ENCODE assay signal across 1 cellular context in the genomic region with DNA sequence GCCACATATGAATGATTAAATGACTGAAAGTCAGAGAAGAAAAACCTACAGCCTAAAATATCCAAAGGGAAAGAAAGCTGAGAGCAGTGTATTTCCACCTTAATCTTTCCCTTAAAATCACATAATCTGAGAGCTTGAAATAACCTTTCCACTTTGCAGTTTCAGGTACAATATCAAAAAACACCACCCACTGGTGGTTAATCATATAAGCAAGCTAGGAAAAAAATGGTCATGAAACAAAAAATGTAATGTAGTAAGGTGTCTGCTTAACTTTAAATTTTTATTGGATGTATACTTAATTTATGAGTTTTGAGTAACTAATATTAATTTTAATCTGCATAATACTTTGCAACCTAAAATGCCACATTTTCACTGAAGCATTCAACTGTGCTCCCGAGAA.
TF ChIP-seq lines count a peak whose summit lies in the region.

No MANE protein-coding gene starts in this region.

TF ChIP-seq in GM23338, 12 proteins besides CTCF, POLR2A, EP300 and RAD21:
- TF ChIP-seq, protein P1, sequence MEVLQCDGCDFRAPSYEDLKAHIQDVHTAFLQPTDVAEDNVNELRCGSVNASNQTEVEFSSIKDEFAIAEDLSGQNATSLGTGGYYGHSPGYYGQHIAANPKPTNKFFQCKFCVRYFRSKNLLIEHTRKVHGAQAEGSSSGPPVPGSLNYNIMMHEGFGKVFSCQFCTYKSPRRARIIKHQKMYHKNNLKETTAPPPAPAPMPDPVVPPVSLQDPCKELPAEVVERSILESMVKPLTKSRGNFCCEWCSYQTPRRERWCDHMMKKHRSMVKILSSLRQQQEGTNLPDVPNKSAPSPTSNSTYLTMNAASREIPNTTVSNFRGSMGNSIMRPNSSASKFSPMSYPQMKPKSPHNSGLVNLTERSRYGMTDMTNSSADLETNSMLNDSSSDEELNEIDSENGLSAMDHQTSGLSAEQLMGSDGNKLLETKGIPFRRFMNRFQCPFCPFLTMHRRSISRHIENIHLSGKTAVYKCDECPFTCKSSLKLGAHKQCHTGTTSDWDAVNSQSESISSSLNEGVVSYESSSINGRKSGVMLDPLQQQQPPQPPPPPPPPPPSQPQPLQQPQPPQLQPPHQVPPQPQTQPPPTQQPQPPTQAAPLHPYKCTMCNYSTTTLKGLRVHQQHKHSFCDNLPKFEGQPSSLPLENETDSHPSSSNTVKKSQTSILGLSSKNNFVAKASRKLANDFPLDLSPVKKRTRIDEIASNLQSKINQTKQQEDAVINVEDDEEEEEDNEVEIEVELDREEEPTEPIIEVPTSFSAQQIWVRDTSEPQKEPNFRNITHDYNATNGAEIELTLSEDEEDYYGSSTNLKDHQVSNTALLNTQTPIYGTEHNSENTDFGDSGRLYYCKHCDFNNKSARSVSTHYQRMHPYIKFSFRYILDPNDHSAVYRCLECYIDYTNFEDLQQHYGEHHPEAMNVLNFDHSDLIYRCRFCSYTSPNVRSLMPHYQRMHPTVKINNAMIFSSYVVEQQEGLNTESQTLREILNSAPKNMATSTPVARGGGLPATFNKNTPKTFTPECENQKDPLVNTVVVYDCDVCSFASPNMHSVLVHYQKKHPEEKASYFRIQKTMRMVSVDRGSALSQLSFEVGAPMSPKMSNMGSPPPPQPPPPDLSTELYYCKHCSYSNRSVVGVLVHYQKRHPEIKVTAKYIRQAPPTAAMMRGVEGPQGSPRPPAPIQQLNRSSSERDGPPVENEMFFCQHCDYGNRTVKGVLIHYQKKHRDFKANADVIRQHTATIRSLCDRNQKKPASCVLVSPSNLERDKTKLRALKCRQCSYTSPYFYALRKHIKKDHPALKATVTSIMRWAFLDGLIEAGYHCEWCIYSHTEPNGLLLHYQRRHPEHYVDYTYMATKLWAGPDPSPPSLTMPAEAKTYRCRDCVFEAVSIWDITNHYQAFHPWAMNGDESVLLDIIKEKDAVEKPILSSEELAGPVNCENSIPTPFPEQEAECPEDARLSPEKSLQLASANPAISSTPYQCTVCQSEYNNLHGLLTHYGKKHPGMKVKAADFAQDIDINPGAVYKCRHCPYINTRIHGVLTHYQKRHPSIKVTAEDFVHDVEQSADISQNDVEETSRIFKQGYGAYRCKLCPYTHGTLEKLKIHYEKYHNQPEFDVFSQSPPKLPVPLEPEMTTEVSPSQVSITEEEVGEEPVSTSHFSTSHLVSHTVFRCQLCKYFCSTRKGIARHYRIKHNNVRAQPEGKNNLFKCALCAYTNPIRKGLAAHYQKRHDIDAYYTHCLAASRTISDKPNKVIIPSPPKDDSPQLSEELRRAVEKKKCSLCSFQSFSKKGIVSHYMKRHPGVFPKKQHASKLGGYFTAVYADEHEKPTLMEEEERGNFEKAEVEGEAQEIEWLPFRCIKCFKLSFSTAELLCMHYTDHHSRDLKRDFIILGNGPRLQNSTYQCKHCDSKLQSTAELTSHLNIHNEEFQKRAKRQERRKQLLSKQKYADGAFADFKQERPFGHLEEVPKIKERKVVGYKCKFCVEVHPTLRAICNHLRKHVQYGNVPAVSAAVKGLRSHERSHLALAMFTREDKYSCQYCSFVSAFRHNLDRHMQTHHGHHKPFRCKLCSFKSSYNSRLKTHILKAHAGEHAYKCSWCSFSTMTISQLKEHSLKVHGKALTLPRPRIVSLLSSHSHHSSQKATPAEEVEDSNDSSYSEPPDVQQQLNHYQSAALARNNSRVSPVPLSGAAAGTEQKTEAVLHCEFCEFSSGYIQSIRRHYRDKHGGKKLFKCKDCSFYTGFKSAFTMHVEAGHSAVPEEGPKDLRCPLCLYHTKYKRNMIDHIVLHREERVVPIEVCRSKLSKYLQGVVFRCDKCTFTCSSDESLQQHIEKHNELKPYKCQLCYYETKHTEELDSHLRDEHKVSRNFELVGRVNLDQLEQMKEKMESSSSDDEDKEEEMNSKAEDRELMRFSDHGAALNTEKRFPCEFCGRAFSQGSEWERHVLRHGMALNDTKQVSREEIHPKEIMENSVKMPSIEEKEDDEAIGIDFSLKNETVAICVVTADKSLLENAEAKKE (CRISPR knock-in tag; IDR thresholded peaks at IDR 0.05) = no peak
- TF ChIP-seq, protein P2, sequence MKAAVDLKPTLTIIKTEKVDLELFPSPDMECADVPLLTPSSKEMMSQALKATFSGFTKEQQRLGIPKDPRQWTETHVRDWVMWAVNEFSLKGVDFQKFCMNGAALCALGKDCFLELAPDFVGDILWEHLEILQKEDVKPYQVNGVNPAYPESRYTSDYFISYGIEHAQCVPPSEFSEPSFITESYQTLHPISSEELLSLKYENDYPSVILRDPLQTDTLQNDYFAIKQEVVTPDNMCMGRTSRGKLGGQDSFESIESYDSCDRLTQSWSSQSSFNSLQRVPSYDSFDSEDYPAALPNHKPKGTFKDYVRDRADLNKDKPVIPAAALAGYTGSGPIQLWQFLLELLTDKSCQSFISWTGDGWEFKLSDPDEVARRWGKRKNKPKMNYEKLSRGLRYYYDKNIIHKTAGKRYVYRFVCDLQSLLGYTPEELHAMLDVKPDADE (IDR thresholded peaks at IDR 0.05) = no peak
- TF ChIP-seq ZNF331 (CRISPR knock-in tag; IDR thresholded peaks at IDR 0.05; ENCODE audit: low read depth) (no peak), STAT1 (IDR thresholded peaks at IDR 0.05; ENCODE audit: unreplicated experiment) (no peak), EZH2phosphoT487 (IDR thresholded peaks at IDR 0.05; ENCODE audit: unreplicated experiment) (no peak), CREB1 (CRISPR knock-in tag; IDR thresholded peaks at IDR 0.05; ENCODE audit: low read depth) (no peak), JUNB (IDR thresholded peaks at IDR 0.05; ENCODE audit: unreplicated experiment) (no peak), ZNF114 (CRISPR knock-in tag; IDR thresholded peaks at IDR 0.05) (no peak), EZH2 (IDR thresholded peaks at IDR 0.05; ENCODE audit: low read depth, unreplicated experiment) (no peak), POLR2AphosphoS5 (IDR thresholded peaks at IDR 0.05; ENCODE audit: low read depth) (no peak), NANOG (IDR thresholded peaks at IDR 0.05; ENCODE audit: borderline replicate concordance) (no peak)
- TF ChIP-seq, protein P3, sequence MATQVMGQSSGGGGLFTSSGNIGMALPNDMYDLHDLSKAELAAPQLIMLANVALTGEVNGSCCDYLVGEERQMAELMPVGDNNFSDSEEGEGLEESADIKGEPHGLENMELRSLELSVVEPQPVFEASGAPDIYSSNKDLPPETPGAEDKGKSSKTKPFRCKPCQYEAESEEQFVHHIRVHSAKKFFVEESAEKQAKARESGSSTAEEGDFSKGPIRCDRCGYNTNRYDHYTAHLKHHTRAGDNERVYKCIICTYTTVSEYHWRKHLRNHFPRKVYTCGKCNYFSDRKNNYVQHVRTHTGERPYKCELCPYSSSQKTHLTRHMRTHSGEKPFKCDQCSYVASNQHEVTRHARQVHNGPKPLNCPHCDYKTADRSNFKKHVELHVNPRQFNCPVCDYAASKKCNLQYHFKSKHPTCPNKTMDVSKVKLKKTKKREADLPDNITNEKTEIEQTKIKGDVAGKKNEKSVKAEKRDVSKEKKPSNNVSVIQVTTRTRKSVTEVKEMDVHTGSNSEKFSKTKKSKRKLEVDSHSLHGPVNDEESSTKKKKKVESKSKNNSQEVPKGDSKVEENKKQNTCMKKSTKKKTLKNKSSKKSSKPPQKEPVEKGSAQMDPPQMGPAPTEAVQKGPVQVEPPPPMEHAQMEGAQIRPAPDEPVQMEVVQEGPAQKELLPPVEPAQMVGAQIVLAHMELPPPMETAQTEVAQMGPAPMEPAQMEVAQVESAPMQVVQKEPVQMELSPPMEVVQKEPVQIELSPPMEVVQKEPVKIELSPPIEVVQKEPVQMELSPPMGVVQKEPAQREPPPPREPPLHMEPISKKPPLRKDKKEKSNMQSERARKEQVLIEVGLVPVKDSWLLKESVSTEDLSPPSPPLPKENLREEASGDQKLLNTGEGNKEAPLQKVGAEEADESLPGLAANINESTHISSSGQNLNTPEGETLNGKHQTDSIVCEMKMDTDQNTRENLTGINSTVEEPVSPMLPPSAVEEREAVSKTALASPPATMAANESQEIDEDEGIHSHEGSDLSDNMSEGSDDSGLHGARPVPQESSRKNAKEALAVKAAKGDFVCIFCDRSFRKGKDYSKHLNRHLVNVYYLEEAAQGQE (IDR thresholded peaks at IDR 0.05; ENCODE audit: unreplicated experiment) = no peak
